In genomic region chr22:40347300-40347699, GRCh38 we compare ENCODE assay signal across 8 cellular contexts. TPM values are rescaled to one million over a fixed set of nuclear protein-coding genes. Genes with fewer than 3 reads are reported as not detected.
DNase-seq lines count a peak whose midpoint lies in the region; ATAC-seq and TF ChIP-seq lines count a peak whose summit lies in the region.

No MANE protein-coding gene starts in this region.

- peaks cover 33% of the 10 kb centered on the region for H3K36me3 Mint-ChIP-seq in activated CD8-positive, alpha-beta T cell treated with anti-CD3 and anti-CD28 coated beads, Interleukin-2, amount 10 ng/mL, durations not matched to agents 7 days and 5 days (ENCODE audit: low read depth)
- H3K36me3 Mint-ChIP-seq in stimulated activated effector memory CD8-positive, alpha-beta T cell treated with anti-CD3 and anti-CD28 coated beads, Interleukin-12 subunit alpha, Interleukin-12 subunit beta, amount 100 ng/mL, for 72 hours: peaks cover 57% of the 10 kb centered on the region

- H3K27ac ChIP-seq in HEK293 (ENCODE audit: extremely low read depth, low read depth, low read length): peak overlapping the region; percentile 92

- H3K27ac Mint-ChIP-seq in activated CD8-positive, alpha-beta T cell treated with anti-CD3 and anti-CD28 coated beads, Interleukin-2, amount 10 ng/mL, durations not matched to agents 7 days and 5 days: peak overlapping the region; percentile 97
- peak overlapping the region; percentile 93 for H3K27ac Mint-ChIP-seq in stimulated activated effector memory CD8-positive, alpha-beta T cell treated with anti-CD3 and anti-CD28 coated beads, Interleukin-12 subunit alpha, Interleukin-12 subunit beta, amount 100 ng/mL, for 72 hours

- POLR2A ChIA-PET in HEK293 (lab: Yijun Ruan, JAX): interaction anchor here (0.6 to 2.7 kb wide), 9 partner anchors 23 to 308 kb away, joined by 3 to 31 read pairs (median 4); partner anchors contain the start of genes MRTFA, SGSM3 and TNRC6B
- POLR2A ChIA-PET in activated CD8-positive, alpha-beta T cell treated with anti-CD3 and anti-CD28 coated beads, Interleukin-2, amount 10 ng/mL, durations not matched to agents 7 days and 5 days (lab: Charles Lee): interaction anchor here (0.7 to 5.0 kb wide), 10 partner anchors 17 to 302 kb away, joined by 3 to 49 read pairs (median 5); partner anchors contain the start of gene TNRC6B

- peaks cover 33 to 41% of the 10 kb centered on the region in 2 experiments for H3K36me3 ChIP-seq in HEK293 (ENCODE audit: control insufficient read depth in 2 of 2, insufficient read depth in 1 of 2, low read length in 2 of 2)

- H3K4me1 ChIP-seq in HEK293 (ENCODE audit: control insufficient read depth, insufficient read depth, low read length): peaks cover 5% of the 10 kb centered on the region; the same call in 1 of the 2 replicates

- no peak for DNase-seq in activated CD8-positive, alpha-beta T cell treated with anti-CD3 and anti-CD28 coated beads, Interleukin-2, amount 10 ng/mL, durations not matched to agents 7 days and 5 days
- DNase-seq in stimulated activated effector memory CD8-positive, alpha-beta T cell treated with anti-CD3 and anti-CD28 coated beads, Interleukin-12 subunit alpha, Interleukin-12 subunit beta, amount 100 ng/mL, for 72 hours (ENCODE audit: low spot score in 2 of 2): no peak
- DNase-seq in NCI-H1436 (lab: John Stamatoyannopoulos, UW) (no peak), superior temporal gyrus (ENCODE audit: extremely low spot score) (no peak), hepatic stellate cell (ENCODE audit: low spot score) (no peak), COR-L47 (lab: John Stamatoyannopoulos, UW) (no peak)

- TF ChIP-seq CTCF in HEK293 (tag by site-specific recombination; IDR thresholded peaks at IDR 0.05): no peak

- ATAC-seq in activated CD8-positive, alpha-beta T cell treated with anti-CD3 and anti-CD28 coated beads, Interleukin-2, amount 10 ng/mL, durations not matched to agents 7 days and 5 days: no peak
- no peak for ATAC-seq in stimulated activated effector memory CD8-positive, alpha-beta T cell treated with anti-CD3 and anti-CD28 coated beads, Interleukin-12 subunit alpha, Interleukin-12 subunit beta, amount 100 ng/mL, for 72 hours

- H3K4me3 Mint-ChIP-seq in activated CD8-positive, alpha-beta T cell treated with anti-CD3 and anti-CD28 coated beads, Interleukin-2, amount 10 ng/mL, durations not matched to agents 7 days and 5 days: peak overlapping the region; percentile 94
- H3K4me3 Mint-ChIP-seq in stimulated activated effector memory CD8-positive, alpha-beta T cell treated with anti-CD3 and anti-CD28 coated beads, Interleukin-12 subunit alpha, Interleukin-12 subunit beta, amount 100 ng/mL, for 72 hours: peak overlapping the region; percentile 89

- peaks cover 44% of the 10 kb centered on the region for H3K4me1 Mint-ChIP-seq in activated CD8-positive, alpha-beta T cell treated with anti-CD3 and anti-CD28 coated beads, Interleukin-2, amount 10 ng/mL, durations not matched to agents 7 days and 5 days (ENCODE audit: low read depth)
- H3K4me1 Mint-ChIP-seq in stimulated activated effector memory CD8-positive, alpha-beta T cell treated with anti-CD3 and anti-CD28 coated beads, Interleukin-12 subunit alpha, Interleukin-12 subunit beta, amount 100 ng/mL, for 72 hours: peaks cover 32% of the 10 kb centered on the region

- CTCF ChIA-PET in HEK293 (lab: Yijun Ruan, JAX): interaction anchor here (0.6 to 4.5 kb wide), 31 partner anchors 11 to 851 kb away, joined by 3 to 28 read pairs (median 4); partner anchors contain the start of gene TNRC6B
- CTCF ChIA-PET in activated CD8-positive, alpha-beta T cell treated with anti-CD3 and anti-CD28 coated beads, Interleukin-2, amount 10 ng/mL, durations not matched to agents 7 days and 5 days (lab: Charles Lee): interaction anchor here (0.7 to 4.2 kb wide), 70 partner anchors 9 to 830 kb away, joined by 3 to 38 read pairs (median 6); partner anchors contain the start of genes MRTFA and TNRC6B

- no peaks in the 10 kb centered on the region for H3K9me3 Mint-ChIP-seq in activated CD8-positive, alpha-beta T cell treated with anti-CD3 and anti-CD28 coated beads, Interleukin-2, amount 10 ng/mL, durations not matched to agents 7 days and 5 days (ENCODE audit: insufficient read depth)
- H3K9me3 Mint-ChIP-seq in stimulated activated effector memory CD8-positive, alpha-beta T cell treated with anti-CD3 and anti-CD28 coated beads, Interleukin-12 subunit alpha, Interleukin-12 subunit beta, amount 100 ng/mL, for 72 hours: no peaks in the 10 kb centered on the region

- H3K9me3 ChIP-seq in HEK293 (ENCODE audit: control insufficient read depth, insufficient read depth, low read depth, low read length): no peaks in the 10 kb centered on the region

- H3K27me3 Mint-ChIP-seq in activated CD8-positive, alpha-beta T cell treated with anti-CD3 and anti-CD28 coated beads, Interleukin-2, amount 10 ng/mL, durations not matched to agents 7 days and 5 days (ENCODE audit: low read depth): no peaks in the 10 kb centered on the region

- H3K4me3 ChIP-seq in HEK293 (ENCODE audit: low read depth, low read length) (peak overlapping the region; percentile 92), iPS-11a (ENCODE audit: low read depth, low read length) (peak overlapping the region; percentile 97)

TF ChIP-seq in HEK293, 187 proteins besides CTCF, POLR2A, EP300 and RAD21:
- TF ChIP-seq ZBTB21 (tag by site-specific recombination; IDR thresholded peaks at IDR 0.05) (no peak), ZNF580 (tag by site-specific recombination; IDR thresholded peaks at IDR 0.05) (no peak), ZNF654 (tag by site-specific recombination; IDR thresholded peaks at IDR 0.05; ENCODE audit: low read depth) (no peak), ZNF114 (tag by site-specific recombination; IDR thresholded peaks at IDR 0.05) (no peak)

RNA-seq across cellular contexts. Expression of gene ADSL, which starts 1.0 kb away (rescaled TPM):
- 100 to 1,000 TPM; 109 to 118 TPM for total RNA-seq in activated CD8-positive, alpha-beta T cell treated with anti-CD3 and anti-CD28 coated beads, Interleukin-2, amount 10 ng/mL, durations not matched to agents 7 days and 5 days

RNA-seq across cellular contexts. Expression of gene SGSM3, which starts 23.1 kb away (rescaled TPM):
- 100 to 1,000 TPM; 105 TPM for total RNA-seq in activated CD8-positive, alpha-beta T cell treated with anti-CD3 and anti-CD28 coated beads, Interleukin-2, amount 10 ng/mL, durations not matched to agents 7 days and 5 days
